8 cellular contexts compared by ENCODE assay signal in genomic region chr5:86305050-86305449, GRCh38.
A peak's percentile ranks its signal among the peaks of the same experiment; 100 is the strongest.
DNase-seq lines count a peak whose midpoint lies in the region; ATAC-seq, FAIRE-seq and TF ChIP-seq lines count a peak whose summit lies in the region.
"Not testable (repeated sequence)": the region's sequence is repeated elsewhere in the genome, so short reads cannot be mapped to it uniquely, and the experiment has no call there.

No MANE protein-coding gene starts in this region.

- TF ChIP-seq EP300 in HepG2 (IDR thresholded peaks at IDR 0.05; ENCODE audit: low read depth in 2 of 2, low read length in 2 of 2); HepG2 (CRISPR knock-in tag; IDR thresholded peaks at IDR 0.05; ENCODE audit: borderline replicate concordance): not testable (repeated sequence)

- H3K4me3 Mint-ChIP-seq in endodermal cell, result not testable (repeated sequence)

- DNase-seq in GM12865 (ENCODE audit: low read depth); endodermal cell; upper lobe of right lung: not testable (repeated sequence)
- DNase-seq in NCI-H1694 (lab: John Stamatoyannopoulos, UW) (peak; percentile 16), HepG2 (ENCODE audit: low spot score) (peak; percentile 1)

- CTCF ChIA-PET in HepG2 (lab: Yijun Ruan, JAX; ENCODE audit: low intra/inter-chr PET ratio, low total read pairs), result not testable (repeated sequence)

- not testable (repeated sequence) for H3K36me3 ChIP-seq in endodermal cell (ENCODE audit: control insufficient read depth, insufficient read depth, low read length); HepG2 (replicated peaks in 1 of 2; ENCODE audit: control insufficient read depth in 1 of 2, insufficient read depth in 2 of 2, low read length in 2 of 2); upper lobe of right lung

- not testable (repeated sequence) for H3K27me3 ChIP-seq in endodermal cell (ENCODE audit: control insufficient read depth, insufficient read depth, low read length, poor library complexity, severe bottlenecking); HepG2 (ENCODE audit: control insufficient read depth in 1 of 2, insufficient read depth in 2 of 2, low read length in 2 of 2); upper lobe of right lung

- H3K9me3 ChIP-seq in endodermal cell (ENCODE audit: control insufficient read depth, low read length); HepG2 (ENCODE audit: low read length); upper lobe of right lung: not testable (repeated sequence)

- not testable (repeated sequence) for H3K79me2 ChIP-seq in HepG2 (ENCODE audit: insufficient read depth, low read length)

- not testable (repeated sequence) for BruUV-seq in HepG2 (replicated peaks; lab: Mats Ljungman, UMichigan)

- not testable (repeated sequence) for H4K20me1 ChIP-seq in HepG2 (ENCODE audit: insufficient read depth, low read length)

- H3K4me1 Mint-ChIP-seq in endodermal cell, result not testable (repeated sequence)

- not testable (repeated sequence) for H3K27ac Mint-ChIP-seq in endodermal cell

- H3K27ac ChIP-seq in endodermal cell (ENCODE audit: low read depth, low read length); HepG2 (ENCODE audit: extremely low read length, insufficient read depth, low read length); upper lobe of right lung: not testable (repeated sequence)

- H3K4me1 ChIP-seq in endodermal cell (ENCODE audit: control insufficient read depth, insufficient read depth, low read length); HepG2 (ENCODE audit: insufficient read depth, low read length); upper lobe of right lung: not testable (repeated sequence)

- not testable (repeated sequence) for H3K4me2 ChIP-seq in HepG2 (ENCODE audit: low read depth, low read length)

- TF ChIP-seq POLR2A in HepG2 (IDR thresholded peaks at IDR 0.05; ENCODE audit: insufficient read depth in 1 of 2, low read depth in 2 of 2, low read length in 2 of 2), result not testable (repeated sequence)

- H3K9me3 Mint-ChIP-seq in endodermal cell, result not testable (repeated sequence)

- not testable (repeated sequence) for H3K36me3 Mint-ChIP-seq in endodermal cell (ENCODE audit: low read depth)

- H3K4me3 ChIP-seq in GM12865 (ENCODE audit: low read depth, low read length); endodermal cell (ENCODE audit: low read length); HepG2 (replicated peaks in 1 of 3; ENCODE audit: insufficient read depth in 1 of 3, low read depth in 2 of 3, low read length in 3 of 3); upper lobe of right lung: not testable (repeated sequence)

- not testable (repeated sequence) for H3K27me3 Mint-ChIP-seq in endodermal cell (ENCODE audit: insufficient read depth)

- in situ Hi-C loops in HepG2 (cut with HindIII; ENCODE audit: extremely low pct_ligation_motif_present, low pct_unique_long_range_greater_than_20kb), result not testable (repeated sequence)

- not testable (repeated sequence) for TF ChIP-seq RAD21 in HepG2 (CRISPR knock-in tag; IDR thresholded peaks at IDR 0.05)

- peak; percentile 26 for TF ChIP-seq CTCF in GM12865 (IDR thresholded peaks at IDR 0.05; ENCODE audit: insufficient read depth, low read depth, low read length, missing control alignments)
- TF ChIP-seq CTCF in endodermal cell (conservative IDR thresholded peaks at IDR 0.05), result peak; percentile 75
- TF ChIP-seq CTCF in HepG2 (CRISPR knock-in tag; IDR thresholded peaks at IDR 0.05), result peak; percentile 24; the same call in 1 of the 2 replicates
- peak; percentile 31 for TF ChIP-seq CTCF in upper lobe of right lung (IDR thresholded peaks at IDR 0.05)

- 0% methylated on average over 2 of the region's 2 CpGs; no CpG with 5 or more reads in 1 of the 2 experiments for WGBS in endodermal cell (ENCODE audit: insufficient coverage in 1 of 2, insufficient read length in 1 of 2), 2 experiments
- WGBS in HepG2 (ENCODE audit: low lambda C conversion rate), result 2% methylated on average over 2 of the region's 2 CpGs

- intact Hi-C loops in HepG2 (cut with micrococcal nuclease; ENCODE audit: unreplicated experiment); upper lobe of right lung (cut with DNase I): not testable (repeated sequence)

- ATAC-seq in GM21390 (IDR thresholded peaks at IDR 0.05; ENCODE audit: unreplicated experiment) (peak; percentile 80), HG03159 (IDR thresholded peaks at IDR 0.05; ENCODE audit: unreplicated experiment) (peak; percentile 85), SK-N-SH treated with all-trans-retinoic acid at 6 μM for 48 hours (peak; percentile 62), HepG2 (peak; percentile 55; the same call in 2 of the 3 replicates), upper lobe of right lung (peak; percentile 53)

- FAIRE-seq in HepG2 (lab: Jason Lieb, UNC), result not testable (repeated sequence)

- H2AFZ ChIP-seq in HepG2 (ENCODE audit: low read length), result not testable (repeated sequence)

- H3K9ac ChIP-seq in endodermal cell (ENCODE audit: extremely low read depth, low read length, poor library complexity, severe bottlenecking); HepG2 (ENCODE audit: insufficient read depth, low read depth, low read length): not testable (repeated sequence)

- POLR2A ChIA-PET in HepG2 (lab: Yijun Ruan, JAX), result not testable (repeated sequence)

TF ChIP-seq in HepG2, 621 proteins besides CTCF, POLR2A, EP300 and RAD21:
- TF ChIP-seq STAG1 (CRISPR knock-in tag; IDR thresholded peaks at IDR 0.05) (peak; percentile 47), ZBTB40 (IDR thresholded peaks at IDR 0.05) (peak; percentile 47; the same call in 1 of the 2 replicates)
- not testable (repeated sequence) for TF ChIP-seq ZBTB40 (CRISPR knock-in tag; IDR thresholded peaks at IDR 0.05)

Comparison
In these comparisons a context has a peak if more than half of its experiments do, and no peak if none do; other contexts are left out.
1. CTCF ChIP-seq: peak in every context shown above with its lines; median percentile 75 in endodermal cell; 31 in upper lobe of right lung; 26 in GM12865; 24 in HepG2.